ENCODE assay signal across 10 cellular contexts in genomic region chr1:99745684-99746083, GRCh38.
"Had no signal": no experiment of that assay in that cellular context is flagged by ENCODE, and none has a peak within 500 bp of the region (broad histone marks: within the 10 kb centered on the region; RNA-seq: fewer than 3 reads in every experiment).

No MANE protein-coding gene starts in this region.

- H3K4me3 ChIP-seq: HAP-1 had no signal

- H3K36me3 ChIP-seq: HAP-1 had no signal

- DNase-seq: GOT3, H7, HFFc6, IMR-90, Karpas-422, KBM-7 had no signal

- H3K9me3 ChIP-seq: HAP-1 had no signal

- H3K4me3 Mint-ChIP-seq: HFFc6 had no signal

- FAIRE-seq: HTR-8/SVneo had no signal

- H3K9me3 Mint-ChIP-seq: HFFc6 had no signal

- H3K27ac ChIP-seq: KMS-11 had no signal

- ATAC-seq: HCT116 had no signal

- H3K9ac ChIP-seq: KMS-11 had no signal

- H3K4me2 ChIP-seq: KMS-11 had no signal

- H3K27ac Mint-ChIP-seq: HFFc6 had no signal
